In genomic region chr4:36445485-36445884, GRCh38 we compare ENCODE assay signal across 17 cellular contexts.
"Had no signal": no experiment of that assay in that cellular context is flagged by ENCODE, and none has a peak within 500 bp of the region (broad histone marks: within the 10 kb centered on the region; RNA-seq: fewer than 3 reads in every experiment).

No MANE protein-coding gene starts in this region.

- H3K27ac ChIP-seq: cardiac muscle cell, lower lobe of right lung, right atrium auricular region, skin epidermis, tibial nerve, vagina, VCaP had no signal

- H3K9me3 ChIP-seq: lower lobe of right lung, right atrium auricular region, tibial nerve, vagina had no signal

- H3K36me3 ChIP-seq: cardiac muscle cell, lower lobe of right lung, right atrium auricular region, tibial nerve, vagina had no signal

- H3K4me1 ChIP-seq: lower lobe of right lung, right atrium auricular region, tibial nerve, vagina had no signal

- ATAC-seq: activated T-cell treated with anti-CD3 and anti-CD28 coated beads, Interleukin-2, amount 50 U/mL, for 4 hours; left colon; lower lobe of right lung had no signal

- H3K27me3 ChIP-seq: cardiac muscle cell, right atrium auricular region, tibial nerve, vagina had no signal

- H3K4me3 ChIP-seq: cardiac muscle cell, lower lobe of right lung, right atrium auricular region, skin epidermis, tibial nerve, vagina had no signal

- DNase-seq: activated CD4-positive, alpha-beta memory T cell treated with anti-CD3 and anti-CD28 coated beads for 36 hours; activated effector memory CD4-positive, alpha-beta T cell treated with Interleukin-2 at 50 U/mL for 16 hours; activated T-cell treated with anti-CD3 and anti-CD28 coated beads, Interleukin-2, amount 50 U/mL, for 4 hours; endodermal cell; erythroblast; left colon; lower lobe of right lung; nephron progenitor cell; stimulated activated CD4-positive, alpha-beta T cell treated with anti-CD3 and anti-CD28 coated beads, Interleukin-4, amount 100 ng/mL, for 24 hours; stimulated activated naive CD4-positive, alpha-beta T cell; substantia nigra had no signal
